Comparison of ENCODE assay signal across 10 cellular contexts in the genomic region with DNA sequence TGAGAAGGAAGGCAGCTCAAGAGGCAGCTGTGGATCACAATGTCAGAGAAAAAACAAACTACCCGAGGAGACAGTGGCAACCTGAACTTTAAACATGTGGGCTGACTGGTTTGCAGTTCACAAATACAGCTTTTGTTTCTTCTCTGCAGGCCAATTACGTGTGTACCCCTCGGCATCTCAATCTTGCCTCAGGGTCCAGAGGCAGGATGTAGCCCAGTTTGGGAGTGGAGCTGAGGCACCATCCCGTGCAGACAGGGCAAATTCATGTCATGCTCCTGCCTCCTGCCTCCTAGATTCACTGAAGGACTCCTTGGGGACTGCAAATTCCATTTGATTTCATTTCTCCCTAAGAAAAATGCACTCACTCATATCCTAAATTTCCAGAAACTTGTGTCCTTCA.
DNase-seq lines count a peak whose midpoint lies in the region; ATAC-seq and TF ChIP-seq lines count a peak whose summit lies in the region.
"Had no signal": no experiment of that assay in that cellular context is flagged by ENCODE, and none has a peak within 500 bp of the region (broad histone marks: within the 10 kb centered on the region; RNA-seq: fewer than 3 reads in every experiment).

No MANE protein-coding gene starts in this region.

- DNase-seq in EH (ENCODE audit: low read depth) (peak; percentile 98), sciatic nerve (ENCODE audit: low spot score) (no peak), SIG-M5 treated with dmso at 0.1 percent for 504 hours (lab: John Stamatoyannopoulos, UW; ENCODE audit: unreplicated experiment) (no peak), pons (ENCODE audit: low spot score) (no peak)
- DNase-seq: colonic mucosa, NCI-H446 had no signal

- H3K4me3 Mint-ChIP-seq in activated T-helper 17 cell treated with anti-CD3 and anti-CD28 coated beads, Interleukin-2, amount 50 U/mL, for 72 hours = no peak overlapping the region

- peak; percentile 64 for ATAC-seq in esophagus mucosa
- peak; percentile 93 for ATAC-seq in sciatic nerve
- ATAC-seq in SK-N-SH treated with all-trans-retinoic acid at 6 μM for 48 hours = no peak
- ATAC-seq in activated T-helper 17 cell treated with anti-CD3 and anti-CD28 coated beads, Interleukin-2, amount 50 U/mL, for 72 hours (replicated peaks) = no peak

- H3K9me3 Mint-ChIP-seq in activated T-helper 17 cell treated with anti-CD3 and anti-CD28 coated beads, Interleukin-2, amount 50 U/mL, for 72 hours = no peaks in the 10 kb centered on the region

- H3K36me3 Mint-ChIP-seq in activated T-helper 17 cell treated with anti-CD3 and anti-CD28 coated beads, Interleukin-2, amount 50 U/mL, for 72 hours (ENCODE audit: low read depth) = no peaks in the 10 kb centered on the region

- intact Hi-C loops in sciatic nerve (cut with DNase I) = no loop called here

- H3K27ac Mint-ChIP-seq in activated T-helper 17 cell treated with anti-CD3 and anti-CD28 coated beads, Interleukin-2, amount 50 U/mL, for 72 hours = no peak overlapping the region

- peaks cover 5% of the 10 kb centered on the region for H3K27me3 Mint-ChIP-seq in activated T-helper 17 cell treated with anti-CD3 and anti-CD28 coated beads, Interleukin-2, amount 50 U/mL, for 72 hours

- no peaks in the 10 kb centered on the region for H3K4me1 Mint-ChIP-seq in activated T-helper 17 cell treated with anti-CD3 and anti-CD28 coated beads, Interleukin-2, amount 50 U/mL, for 72 hours

TF ChIP-seq in PFSK-1, 5 proteins besides CTCF, POLR2A, EP300 and RAD21:
- TF ChIP-seq TAF1 (IDR thresholded peaks at IDR 0.05; ENCODE audit: borderline replicate concordance, insufficient read depth, low read length) (no peak), SIN3A (IDR thresholded peaks at IDR 0.05; ENCODE audit: borderline replicate concordance, insufficient read depth, low read length) (peak; percentile 61; the same call in 1 of the 2 replicates)

TF ChIP-seq in SK-N-SH treated with all-trans-retinoic acid at 6 μM for 48 hours, 23 proteins besides CTCF, POLR2A, EP300 and RAD21:
- TF ChIP-seq SNAI2 (CRISPR knock-in tag; IDR thresholded peaks at IDR 0.05) = no peak
- TF ChIP-seq, protein P1, sequence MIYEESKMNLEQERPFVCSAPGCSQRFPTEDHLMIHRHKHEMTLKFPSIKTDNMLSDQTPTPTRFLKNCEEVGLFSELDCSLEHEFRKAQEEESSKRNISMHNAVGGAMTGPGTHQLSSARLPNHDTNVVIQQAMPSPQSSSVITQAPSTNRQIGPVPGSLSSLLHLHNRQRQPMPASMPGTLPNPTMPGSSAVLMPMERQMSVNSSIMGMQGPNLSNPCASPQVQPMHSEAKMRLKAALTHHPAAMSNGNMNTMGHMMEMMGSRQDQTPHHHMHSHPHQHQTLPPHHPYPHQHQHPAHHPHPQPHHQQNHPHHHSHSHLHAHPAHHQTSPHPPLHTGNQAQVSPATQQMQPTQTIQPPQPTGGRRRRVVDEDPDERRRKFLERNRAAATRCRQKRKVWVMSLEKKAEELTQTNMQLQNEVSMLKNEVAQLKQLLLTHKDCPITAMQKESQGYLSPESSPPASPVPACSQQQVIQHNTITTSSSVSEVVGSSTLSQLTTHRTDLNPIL (CRISPR knock-in tag; IDR thresholded peaks at IDR 0.05; ENCODE audit: low read depth) = no peak
- TF ChIP-seq ISL1 (CRISPR knock-in tag; IDR thresholded peaks at IDR 0.05) = no peak
- TF ChIP-seq, protein P2, sequence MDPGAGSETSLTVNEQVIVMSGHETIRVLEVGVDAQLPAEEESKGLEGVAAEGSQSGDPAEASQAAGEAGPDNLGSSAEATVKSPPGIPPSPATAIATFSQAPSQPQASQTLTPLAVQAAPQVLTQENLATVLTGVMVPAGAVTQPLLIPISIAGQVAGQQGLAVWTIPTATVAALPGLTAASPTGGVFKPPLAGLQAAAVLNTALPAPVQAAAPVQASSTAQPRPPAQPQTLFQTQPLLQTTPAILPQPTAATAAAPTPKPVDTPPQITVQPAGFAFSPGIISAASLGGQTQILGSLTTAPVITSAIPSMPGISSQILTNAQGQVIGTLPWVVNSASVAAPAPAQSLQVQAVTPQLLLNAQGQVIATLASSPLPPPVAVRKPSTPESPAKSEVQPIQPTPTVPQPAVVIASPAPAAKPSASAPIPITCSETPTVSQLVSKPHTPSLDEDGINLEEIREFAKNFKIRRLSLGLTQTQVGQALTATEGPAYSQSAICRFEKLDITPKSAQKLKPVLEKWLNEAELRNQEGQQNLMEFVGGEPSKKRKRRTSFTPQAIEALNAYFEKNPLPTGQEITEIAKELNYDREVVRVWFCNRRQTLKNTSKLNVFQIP (CRISPR knock-in tag; IDR thresholded peaks at IDR 0.05; ENCODE audit: borderline replicate concordance, low read depth) = no peak
- no peak for TF ChIP-seq CSDC2 (CRISPR knock-in tag; IDR thresholded peaks at IDR 0.05)
- TF ChIP-seq OSR1 (CRISPR knock-in tag; IDR thresholded peaks at IDR 0.05) = no peak
- no peak for TF ChIP-seq RARB (CRISPR knock-in tag; IDR thresholded peaks at IDR 0.05)
- no peak for TF ChIP-seq GLIS3 (CRISPR knock-in tag; IDR thresholded peaks at IDR 0.05)
TF ChIP-seq in SK-N-SH treated with all-trans-retinoic acid at 6 μM for 48 hours: peak in this region for 0.

Comparison
In these comparisons a context has a peak if more than half of its experiments do, and no peak if none do; other contexts are left out.
1. ATAC-seq: peak in esophagus mucosa (single experiment) and sciatic nerve (single experiment); none in SK-N-SH treated with all-trans-retinoic acid at 6 μM for 48 hours (single experiment) and activated T-helper 17 cell treated with anti-CD3 and anti-CD28 coated beads, Interleukin-2, amount 50 U/mL, for 72 hours (single experiment).